In genomic region chr3:100776097-100776729, GRCh38 we compare ENCODE assay signal across 22 cellular contexts.
"Had no signal": no experiment of that assay in that cellular context is flagged by ENCODE, and none has a peak within 500 bp of the region (broad histone marks: within the 10 kb centered on the region; RNA-seq: fewer than 3 reads in every experiment).

No MANE protein-coding gene starts in this region.

- H3K4me1 Mint-ChIP-seq: immature natural killer cell, memory B cell had no signal

- H3K36me3 ChIP-seq: left lung had no signal

- H3K27ac Mint-ChIP-seq: dendritic cell treated with granulocyte-macrophage colony-stimulating factor and Interleukin-4, amounts not matched to agents 40 ng/mL and 50 ng/mL, for 4 days; effector memory CD8-positive, alpha-beta T cell; immature natural killer cell; memory B cell; natural killer cell treated with Interleukin-12 subunit alpha and Interleukin-12 subunit beta and Interleukin-15 and Interleukin-18, amount 100 ng/mL, for 72 hours; stimulated activated naive CD8-positive, alpha-beta T cell treated with anti-CD3 and anti-CD28 coated beads, Interleukin-15, Interleukin-2, amounts not matched to agents 100 ng/mL and 50 ng/mL, for 24 hours had no signal

- H3K9ac ChIP-seq: parathyroid adenoma had no signal

- H3K9me3 Mint-ChIP-seq: dendritic cell treated with granulocyte-macrophage colony-stimulating factor and Interleukin-4, amounts not matched to agents 40 ng/mL and 50 ng/mL, for 4 days; effector memory CD8-positive, alpha-beta T cell; memory B cell; natural killer cell treated with Interleukin-12 subunit alpha and Interleukin-12 subunit beta and Interleukin-15 and Interleukin-18, amount 100 ng/mL, for 72 hours; stimulated activated naive CD8-positive, alpha-beta T cell treated with anti-CD3 and anti-CD28 coated beads, Interleukin-15, Interleukin-2, amounts not matched to agents 100 ng/mL and 50 ng/mL, for 24 hours had no signal

- H3K4me1 ChIP-seq: esophagus muscularis mucosa, left lung, lower lobe of right lung, parathyroid adenoma, psoas muscle, transverse colon had no signal

- DNase-seq: cerebellar nuclear complex; effector memory CD8-positive, alpha-beta T cell; foreskin keratinocyte; immature natural killer cell; left lung; lower lobe of right lung; midbrain; occipital lobe; psoas muscle; retina; small intestine; stimulated activated CD4-positive, alpha-beta T cell treated with anti-CD3 and anti-CD28 coated beads, Interleukin-12 subunit alpha, Interleukin-12 subunit beta, amount 100 ng/mL, for 4 hours; substantia nigra; transverse colon had no signal

- H2AFZ ChIP-seq: parathyroid adenoma had no signal

- H3K4me3 Mint-ChIP-seq: dendritic cell treated with granulocyte-macrophage colony-stimulating factor and Interleukin-4, amounts not matched to agents 40 ng/mL and 50 ng/mL, for 4 days; effector memory CD8-positive, alpha-beta T cell; immature natural killer cell; memory B cell; natural killer cell treated with Interleukin-12 subunit alpha and Interleukin-12 subunit beta and Interleukin-15 and Interleukin-18, amount 100 ng/mL, for 72 hours; stimulated activated naive CD8-positive, alpha-beta T cell treated with anti-CD3 and anti-CD28 coated beads, Interleukin-15, Interleukin-2, amounts not matched to agents 100 ng/mL and 50 ng/mL, for 24 hours had no signal

- H3K27me3 Mint-ChIP-seq: dendritic cell treated with granulocyte-macrophage colony-stimulating factor and Interleukin-4, amounts not matched to agents 40 ng/mL and 50 ng/mL, for 4 days; effector memory CD8-positive, alpha-beta T cell; memory B cell; stimulated activated naive CD8-positive, alpha-beta T cell treated with anti-CD3 and anti-CD28 coated beads, Interleukin-15, Interleukin-2, amounts not matched to agents 100 ng/mL and 50 ng/mL, for 24 hours had no signal

- H3K36me3 Mint-ChIP-seq: immature natural killer cell; memory B cell; natural killer cell treated with Interleukin-12 subunit alpha and Interleukin-12 subunit beta and Interleukin-15 and Interleukin-18, amount 100 ng/mL, for 72 hours had no signal

- FAIRE-seq: colon, small intestine had no signal

- H3K27me3 ChIP-seq: esophagus muscularis mucosa, foreskin keratinocyte, left lung, transverse colon had no signal

- H3K27ac ChIP-seq: esophagus muscularis mucosa, foreskin keratinocyte, left lung, lower lobe of right lung, parathyroid adenoma, psoas muscle, thoracic aorta, transverse colon had no signal

- ATAC-seq: effector memory CD8-positive, alpha-beta T cell; left lung; lower lobe of right lung had no signal

- H3K9me3 ChIP-seq: esophagus muscularis mucosa, left lung, lower lobe of right lung, psoas muscle, thoracic aorta, transverse colon had no signal

- H3K79me2 ChIP-seq: parathyroid adenoma had no signal

- H3K4me3 ChIP-seq: esophagus muscularis mucosa, left lung, lower lobe of right lung, psoas muscle, thoracic aorta, transverse colon had no signal
